In genomic region chr13:77338961-77339401, GRCh38 we compare ENCODE assay signal across 9 cellular contexts. TPM values are rescaled to one million over a fixed set of nuclear protein-coding genes. Genes with fewer than 3 reads are reported as not detected.
DNase-seq lines count a peak whose midpoint lies in the region; ATAC-seq and TF ChIP-seq lines count a peak whose summit lies in the region.
"Had no signal": no experiment of that assay in that cellular context is flagged by ENCODE, and none has a peak within 500 bp of the region (broad histone marks: within the 10 kb centered on the region; RNA-seq: fewer than 3 reads in every experiment).

No MANE protein-coding gene starts in this region.

- intact Hi-C loops in heart left ventricle (cut with DNase I) (loop anchor here in 2 of 10 donors (5.0 to 10.0 kb wide), 2 partner anchors 136 to 138 kb away; no protein-coding TSS in a partner anchor), cardiac septum (cut with DNase I) (no loop called here)

- no peak overlapping the region for H3K18ac ChIP-seq in mesenchymal stem cell (ENCODE audit: low read depth in 1 of 2, low read length in 2 of 2)

- H3K9me3 ChIP-seq in heart left ventricle: no peaks in the 10 kb centered on the region
- H3K9me3 ChIP-seq in mesenchymal stem cell (ENCODE audit: control insufficient read depth, low read length): peaks cover 7% of the 10 kb centered on the region

- no peak overlapping the region for H3K23ac ChIP-seq in mesenchymal stem cell (ENCODE audit: low read length in 2 of 2)

- H2BK12ac ChIP-seq in mesenchymal stem cell (ENCODE audit: low read length in 2 of 2): no peak overlapping the region

- peak; percentile 26 to 73 (median 53) for ATAC-seq in heart left ventricle
- peak; percentile 33 for ATAC-seq in HG03060 (IDR thresholded peaks at IDR 0.05; ENCODE audit: low read depth, unreplicated experiment)
- ATAC-seq in stimulated activated naive CD8-positive, alpha-beta T cell treated with anti-CD3 and anti-CD28 coated beads, Interleukin-15, amount 100 ng/mL, for 72 hours: peak; percentile 48

- H2BK5ac ChIP-seq in mesenchymal stem cell (ENCODE audit: low read depth, low read length, poor library complexity, severe bottlenecking): no peak overlapping the region

- peaks cover 0 to 10% of the 10 kb centered on the region in 2 donors for H3K9me3 Mint-ChIP-seq in stimulated activated naive CD8-positive, alpha-beta T cell treated with anti-CD3 and anti-CD28 coated beads, Interleukin-15, amount 100 ng/mL, for 72 hours

- 31 to 42% (median 36%) methylated on average over 5 to 6 of the region's 6 CpGs for WGBS in heart left ventricle, 4 donors
- WGBS in mesenchymal stem cell: 62% methylated on average over 5 of the region's 6 CpGs

- no peak overlapping the region for H3K4ac ChIP-seq in mesenchymal stem cell (ENCODE audit: low read depth in 1 of 2, low read length in 2 of 2)

- H3K36me3 ChIP-seq in heart left ventricle: no peaks in the 10 kb centered on the region
- no peaks in the 10 kb centered on the region for H3K36me3 ChIP-seq in mesenchymal stem cell (ENCODE audit: control insufficient read depth in 1 of 2, insufficient read depth in 2 of 2, low read depth in 1 of 2, low read length in 2 of 2)

- no peak overlapping the region for H2AFZ ChIP-seq in mesenchymal stem cell (ENCODE audit: low read depth, low read length)

- H3K4me3 ChIP-seq in heart left ventricle: no peak overlapping the region
- H3K4me3 ChIP-seq in mesenchymal stem cell (ENCODE audit: insufficient read depth in 1 of 2, low read depth in 1 of 2, low read length in 2 of 2): no peak overlapping the region

- no peak for TF ChIP-seq CTCF in heart left ventricle (IDR thresholded peaks at IDR 0.05)

- H3K4me1 ChIP-seq in heart left ventricle: peaks cover 0 to 14% (median 0%) of the 10 kb centered on the region in 12 donors
- H3K4me1 ChIP-seq in mesenchymal stem cell (ENCODE audit: control insufficient read depth, insufficient read depth, low read depth, low read length): no peaks in the 10 kb centered on the region

- H3K9ac ChIP-seq in mesenchymal stem cell (ENCODE audit: low read length): no peak overlapping the region

- H3K27me3 ChIP-seq in heart left ventricle (peaks cover 0 to 4% (median 0%) of the 10 kb centered on the region in 9 donors), mesenchymal stem cell (ENCODE audit: control insufficient read depth in 1 of 2, insufficient read depth in 1 of 2, low read length in 2 of 2) (peaks cover 0 to 22% of the 10 kb centered on the region in 2 experiments)

- H3K4me3 Mint-ChIP-seq in stimulated activated naive CD8-positive, alpha-beta T cell treated with anti-CD3 and anti-CD28 coated beads, Interleukin-15, amount 100 ng/mL, for 72 hours: peak overlapping the region in 1 of 2 donors; percentile 43

- H4K8ac ChIP-seq in mesenchymal stem cell (ENCODE audit: low read length): no peak overlapping the region

- no peak for TF ChIP-seq POLR2A in heart left ventricle (IDR thresholded peaks at IDR 0.05)

- no peaks in the 10 kb centered on the region for H3K79me1 ChIP-seq in mesenchymal stem cell (replicated peaks; ENCODE audit: low read length, poor library complexity, severe bottlenecking)

- H3K27ac ChIP-seq in heart left ventricle: peak overlapping the region in 1 of 12 donors; percentile 45
- H3K27ac ChIP-seq in mesenchymal stem cell (ENCODE audit: low read length, poor library complexity, severe bottlenecking): no peak overlapping the region

- peaks cover 58% of the 10 kb centered on the region for H3K4me1 Mint-ChIP-seq in stimulated activated naive CD8-positive, alpha-beta T cell treated with anti-CD3 and anti-CD28 coated beads, Interleukin-15, amount 100 ng/mL, for 72 hours

- H2BK15ac ChIP-seq in mesenchymal stem cell (ENCODE audit: low read depth, poor library complexity, severe bottlenecking): no peak overlapping the region

- H4K91ac ChIP-seq in mesenchymal stem cell (ENCODE audit: low read length): no peak overlapping the region

- no peak overlapping the region for H2AK5ac ChIP-seq in mesenchymal stem cell (ENCODE audit: low read length, severe bottlenecking)

- peak overlapping the region in 1 of 2 donors; percentile 47 for H3K27ac Mint-ChIP-seq in stimulated activated naive CD8-positive, alpha-beta T cell treated with anti-CD3 and anti-CD28 coated beads, Interleukin-15, amount 100 ng/mL, for 72 hours

- H3K14ac ChIP-seq in mesenchymal stem cell (ENCODE audit: low read length in 2 of 2): no peak overlapping the region

- DNase-seq in heart left ventricle (no peak), cardiac septum (ENCODE audit: low spot score) (no peak), RPMI8226 (peak; percentile 62), amniotic stem cell (lab: John Stamatoyannopoulos, UW) (no peak), kidney tubule cell (ENCODE audit: low spot score) (no peak), mesenchymal stem cell (no peak)
- DNase-seq in stimulated activated naive CD8-positive, alpha-beta T cell treated with anti-CD3 and anti-CD28 coated beads, Interleukin-15, amount 100 ng/mL, for 72 hours: no peak
- DNase-seq: activated T-cell treated with anti-CD3 and anti-CD28 coated beads, Interleukin-2, amount 50 U/mL, for 1 hour had no signal

- H3K4me2 ChIP-seq in mesenchymal stem cell (ENCODE audit: low read length, poor library complexity, severe bottlenecking): no peak overlapping the region

- H2BK120ac ChIP-seq in mesenchymal stem cell (ENCODE audit: low read depth, low read length): no peak overlapping the region

- H3K27me3 Mint-ChIP-seq in stimulated activated naive CD8-positive, alpha-beta T cell treated with anti-CD3 and anti-CD28 coated beads, Interleukin-15, amount 100 ng/mL, for 72 hours: no peaks in the 10 kb centered on the region

RNA-seq across cellular contexts. Expression of gene MYCBP2, which starts 12.1 kb away (rescaled TPM):
- total RNA-seq in heart left ventricle (10 to 100 TPM; 32.9 to 85.6 (median 64.9) TPM), cardiac septum (62.1 TPM)
- 10 to 100 TPM; 15.7 to 30.7 TPM for polyA plus RNA-seq in heart left ventricle
- 26.9 TPM for polyA plus RNA-seq in mesenchymal stem cell (2013, experiment 1 of 2)
- 25.1 TPM for polyA plus RNA-seq in mesenchymal stem cell (2013, experiment 2 of 2)
